25 cellular contexts compared by ENCODE assay signal in the genomic region with DNA sequence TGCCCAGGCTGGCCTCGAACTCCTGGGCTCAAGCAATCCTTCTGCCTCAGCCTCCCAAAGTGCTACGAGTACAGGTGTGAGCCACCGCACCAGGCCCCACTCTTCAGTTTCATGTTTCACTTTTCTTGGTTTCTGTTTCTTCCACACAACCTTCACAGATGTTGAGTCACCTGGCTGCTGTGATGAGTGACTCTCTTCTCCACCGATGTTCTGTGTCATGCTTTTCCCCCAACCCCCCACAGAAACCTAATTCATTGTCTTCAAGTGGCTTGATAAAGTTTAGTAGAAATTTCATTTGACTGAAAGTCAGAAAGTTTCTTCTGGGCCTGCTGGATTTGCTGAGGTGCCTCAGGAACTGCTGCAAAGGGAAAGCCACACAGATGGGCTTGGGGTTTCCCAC.
DNase-seq lines count a peak whose midpoint lies in the region; ATAC-seq and TF ChIP-seq lines count a peak whose summit lies in the region.
"Had no signal": no experiment of that assay in that cellular context is flagged by ENCODE, and none has a peak within 500 bp of the region (broad histone marks: within the 10 kb centered on the region; RNA-seq: fewer than 3 reads in every experiment).

No MANE protein-coding gene starts in this region.

- H3K27me3 Mint-ChIP-seq in T-helper 17 cell = no peaks in the 10 kb centered on the region
- H3K27me3 Mint-ChIP-seq: stimulated activated naive CD8-positive, alpha-beta T cell treated with anti-CD3 and anti-CD28 coated beads, Interleukin-15, amount 100 ng/mL, for 72 hours had no signal

- H3K4me3 ChIP-seq in GM12865 (ENCODE audit: low read depth, low read length) = no peak overlapping the region
- H3K4me3 ChIP-seq: smooth muscle cell, tibial nerve had no signal

- no peak for TF ChIP-seq CTCF in GM12865 (IDR thresholded peaks at IDR 0.05; ENCODE audit: insufficient read depth, low read depth, low read length, missing control alignments)

- no peaks in the 10 kb centered on the region for H3K36me3 Mint-ChIP-seq in T-helper 17 cell (ENCODE audit: low read depth)

- DNase-seq in GM12865 (ENCODE audit: low read depth) (peak; percentile 44), RPMI8226 (peak; percentile 50), Kasumi-1 (lab: John Stamatoyannopoulos, UW) (no peak), SW480 (ENCODE audit: low spot score) (no peak), T-helper 1 cell (no peak), T-helper 17 cell (no peak)
- DNase-seq: activated CD4-positive, alpha-beta T cell treated with anti-CD3 and anti-CD28 coated beads for 4 hours; activated gamma-delta T cell; amniotic stem cell; dermis blood vessel endothelial cell; hippocampal formation; KBM-7; NCI-H1048; NCI-H1930; stimulated activated CD4-positive, alpha-beta T cell treated with anti-CD3 and anti-CD28 coated beads, Interleukin-4, amount 100 ng/mL, for 24 hours; stimulated activated naive CD8-positive, alpha-beta T cell treated with anti-CD3 and anti-CD28 coated beads, Interleukin-15, amount 100 ng/mL, for 72 hours; SW 1271 had no signal

- H3K9me3 ChIP-seq in T-helper 17 cell (ENCODE audit: control insufficient read depth, low read length, poor library complexity, severe bottlenecking) = no peaks in the 10 kb centered on the region
- H3K9me3 ChIP-seq: neutrophil had no signal

- no peak overlapping the region for H3K4me3 Mint-ChIP-seq in T-helper 17 cell
- H3K4me3 Mint-ChIP-seq: stimulated activated naive CD8-positive, alpha-beta T cell treated with anti-CD3 and anti-CD28 coated beads, Interleukin-15, amount 100 ng/mL, for 72 hours had no signal

- H3K27ac Mint-ChIP-seq in T-helper 17 cell = no peak overlapping the region
- H3K27ac Mint-ChIP-seq: stimulated activated naive CD8-positive, alpha-beta T cell treated with anti-CD3 and anti-CD28 coated beads, Interleukin-15, amount 100 ng/mL, for 72 hours had no signal

- H3K4me1 Mint-ChIP-seq in T-helper 17 cell = no peaks in the 10 kb centered on the region
- H3K4me1 Mint-ChIP-seq: stimulated activated naive CD8-positive, alpha-beta T cell treated with anti-CD3 and anti-CD28 coated beads, Interleukin-15, amount 100 ng/mL, for 72 hours had no signal

- ATAC-seq in GM21526 (IDR thresholded peaks at IDR 0.05; ENCODE audit: low FRiP score, unreplicated experiment) = peak; percentile 81
- ATAC-seq in HG03432 (IDR thresholded peaks at IDR 0.05; ENCODE audit: unreplicated experiment) = peak; percentile 91
- no peak for ATAC-seq in T-helper 17 cell
- ATAC-seq: foreskin keratinocyte; HCT116; Right ventricle myocardium inferior; stimulated activated naive CD8-positive, alpha-beta T cell treated with anti-CD3 and anti-CD28 coated beads, Interleukin-15, amount 100 ng/mL, for 72 hours had no signal

Comparison
In these comparisons a context has a peak if more than half of its experiments do, and no peak if none do; other contexts are left out.
1. DNase-seq: peak in GM12865 (single experiment) and RPMI8226 (single experiment); none in Kasumi-1 (0 of 2), SW480 (single experiment), T-helper 1 cell (0 of 5) and T-helper 17 cell (0 of 3).